24 cellular contexts compared by ENCODE assay signal in genomic region chr19:49595819-49596404, GRCh38. TPM values are rescaled to one million over a fixed set of nuclear protein-coding genes. Genes with fewer than 3 reads are reported as not detected.
"Had no signal": no experiment of that assay in that cellular context is flagged by ENCODE, and none has a peak within 500 bp of the region (broad histone marks: within the 10 kb centered on the region; RNA-seq: fewer than 3 reads in every experiment).

No MANE protein-coding gene starts in this region.

- H3K9me3 ChIP-seq: body of pancreas, left ventricle myocardium inferior, neutrophil, thyroid gland had no signal

- ATAC-seq: body of pancreas; naive thymus-derived CD8-positive, alpha-beta T cell; stimulated activated naive B cell treated with anti-CD40 and anti-IgM and Interleukin-4, amounts not matched to agents 10 μg/mL and 1 μg/mL and 100 μg/mL, for 72 hours had no signal

- H3K27ac Mint-ChIP-seq: activated naive CD8-positive, alpha-beta T cell treated with anti-CD3 and anti-CD28 coated beads for 36 hours; activated T-helper 1 cell treated with anti-CD3 and anti-CD28 coated beads, Interleukin-12 subunit alpha, Interleukin-12 subunit beta, Interleukin-2, Interleukin-4 antibody, amounts not matched to agents 30 ng/mL and 10 ng/mL and 1 ng/mL, durations not matched to agents 14 hours and 24 hours and 36 hours; naive thymus-derived CD8-positive, alpha-beta T cell; stimulated activated naive B cell treated with anti-CD40 and anti-IgM and Interleukin-4, amounts not matched to agents 10 μg/mL and 1 μg/mL and 100 μg/mL, for 72 hours had no signal

- H3K27me3 ChIP-seq: body of pancreas, neutrophil, thyroid gland had no signal

- DNase-seq: activated CD4-positive, alpha-beta T cell treated with anti-CD3 and anti-CD28 coated beads, Interleukin-2, amount 50 U/mL, for 1 hour; activated CD8-positive, alpha-beta memory T cell treated with anti-CD3 and anti-CD28 coated beads for 24 hours; activated naive CD8-positive, alpha-beta T cell treated with anti-CD3 and anti-CD28 coated beads for 36 hours; amygdala; body of pancreas; central memory CD4-positive, alpha-beta T cell; cortex of kidney; effector CD4-positive, alpha-beta T cell; foreskin fibroblast; hippocampal formation; left ventricle myocardium inferior; mesenchymal stem cell; naive thymus-derived CD8-positive, alpha-beta T cell; posterior cingulate gyrus; retina; stimulated activated CD4-positive, alpha-beta T cell treated with anti-CD3 and anti-CD28 coated beads, Interleukin-15, amount 100 ng/mL, for 24 hours; stimulated activated CD4-positive, alpha-beta T cell treated with anti-CD3 and anti-CD28 coated beads, Interleukin-4, amount 100 ng/mL, for 1 hour; stimulated activated naive B cell treated with anti-CD40 and anti-IgM and Interleukin-4, amounts not matched to agents 10 μg/mL and 1 μg/mL and 100 μg/mL, for 72 hours; thyroid gland had no signal

- H3K27ac ChIP-seq: body of pancreas, left ventricle myocardium inferior, neutrophil, thyroid gland had no signal

- H3K27me3 Mint-ChIP-seq: activated naive CD8-positive, alpha-beta T cell treated with anti-CD3 and anti-CD28 coated beads for 36 hours; naive thymus-derived CD8-positive, alpha-beta T cell; stimulated activated naive B cell treated with anti-CD40 and anti-IgM and Interleukin-4, amounts not matched to agents 10 μg/mL and 1 μg/mL and 100 μg/mL, for 72 hours had no signal

- FAIRE-seq: endothelial cell of umbilical vein, urothelium cell line had no signal

- H3K4me3 Mint-ChIP-seq: activated naive CD8-positive, alpha-beta T cell treated with anti-CD3 and anti-CD28 coated beads for 36 hours; activated T-helper 1 cell treated with anti-CD3 and anti-CD28 coated beads, Interleukin-12 subunit alpha, Interleukin-12 subunit beta, Interleukin-2, Interleukin-4 antibody, amounts not matched to agents 30 ng/mL and 10 ng/mL and 1 ng/mL, durations not matched to agents 14 hours and 24 hours and 36 hours; naive thymus-derived CD8-positive, alpha-beta T cell; stimulated activated naive B cell treated with anti-CD40 and anti-IgM and Interleukin-4, amounts not matched to agents 10 μg/mL and 1 μg/mL and 100 μg/mL, for 72 hours had no signal

- H3K4me3 ChIP-seq: body of pancreas, left ventricle myocardium inferior, thyroid gland had no signal

RNA-seq across cellular contexts. Expression of gene PRRG2, which starts 14.8 kb away (rescaled TPM):
- total RNA-seq: skeletal muscle tissue had no signal
